25 cellular contexts compared by ENCODE assay signal in the genomic region with DNA sequence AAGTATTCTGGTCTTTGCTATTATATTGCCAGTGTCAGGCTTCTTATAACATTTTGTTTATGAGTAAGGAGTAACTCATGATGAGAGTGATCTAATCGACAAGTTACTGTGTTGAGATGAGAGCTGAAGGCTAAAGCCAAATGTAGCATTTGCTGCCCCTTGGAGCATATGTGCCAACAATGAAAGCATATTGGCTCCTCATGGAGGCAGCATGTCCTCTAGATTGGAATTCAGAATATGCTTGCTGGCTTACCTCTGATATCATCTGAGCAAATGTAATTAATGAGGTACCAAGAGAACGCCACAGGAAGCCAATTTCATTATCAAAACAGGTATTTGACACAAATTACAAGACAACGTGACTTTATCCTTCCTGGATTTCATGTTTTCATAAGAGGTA.
"Had no signal": no experiment of that assay in that cellular context is flagged by ENCODE, and none has a peak within 500 bp of the region (broad histone marks: within the 10 kb centered on the region; RNA-seq: fewer than 3 reads in every experiment).

No MANE protein-coding gene starts in this region.

- H2AFZ ChIP-seq: neural progenitor cell, parathyroid adenoma had no signal

- H3K9ac ChIP-seq: neural progenitor cell, parathyroid adenoma had no signal

- H3K27ac ChIP-seq: esophagus muscularis mucosa, foreskin keratinocyte, gastroesophageal sphincter, heart right ventricle, left lung, neural progenitor cell, parathyroid adenoma, right lobe of liver, thoracic aorta, tibial nerve, upper lobe of left lung had no signal

- H3K27ac Mint-ChIP-seq: dendritic cell treated with granulocyte-macrophage colony-stimulating factor and Interleukin-4, amounts not matched to agents 40 ng/mL and 50 ng/mL, for 4 days; naive thymus-derived CD4-positive, alpha-beta T cell; nephron; neural progenitor cell; progenitor cell of endocrine pancreas; stimulated activated naive B cell treated with anti-CD40 and anti-IgM and Interleukin-4, amounts not matched to agents 10 μg/mL and 1 μg/mL and 100 μg/mL, for 72 hours; stimulated activated naive CD8-positive, alpha-beta T cell treated with anti-CD3 and anti-CD28 coated beads, Interleukin-15, Interleukin-2, amounts not matched to agents 100 ng/mL and 50 ng/mL, for 24 hours had no signal

- H3K4me1 Mint-ChIP-seq: nephron; stimulated activated naive B cell treated with anti-CD40 and anti-IgM and Interleukin-4, amounts not matched to agents 10 μg/mL and 1 μg/mL and 100 μg/mL, for 72 hours had no signal

- H3K27me3 Mint-ChIP-seq: dendritic cell treated with granulocyte-macrophage colony-stimulating factor and Interleukin-4, amounts not matched to agents 40 ng/mL and 50 ng/mL, for 4 days; naive thymus-derived CD4-positive, alpha-beta T cell; progenitor cell of endocrine pancreas; stimulated activated naive B cell treated with anti-CD40 and anti-IgM and Interleukin-4, amounts not matched to agents 10 μg/mL and 1 μg/mL and 100 μg/mL, for 72 hours; stimulated activated naive CD8-positive, alpha-beta T cell treated with anti-CD3 and anti-CD28 coated beads, Interleukin-15, Interleukin-2, amounts not matched to agents 100 ng/mL and 50 ng/mL, for 24 hours had no signal

- H3K4me2 ChIP-seq: neural progenitor cell had no signal

- ATAC-seq: foreskin keratinocyte; gastroesophageal sphincter; heart right ventricle; left cardiac atrium; left lung; naive thymus-derived CD4-positive, alpha-beta T cell; right lobe of liver; stimulated activated naive B cell treated with anti-CD40 and anti-IgM and Interleukin-4, amounts not matched to agents 10 μg/mL and 1 μg/mL and 100 μg/mL, for 72 hours had no signal

- H3K4me1 ChIP-seq: esophagus muscularis mucosa, foreskin keratinocyte, gastroesophageal sphincter, left lung, parathyroid adenoma, right lobe of liver, tibial nerve had no signal

- H3K27me3 ChIP-seq: esophagus muscularis mucosa, foreskin keratinocyte, gastroesophageal sphincter, heart right ventricle, left lung, neural progenitor cell, right lobe of liver, tibial nerve, upper lobe of left lung had no signal

- H3K4me3 Mint-ChIP-seq: dendritic cell treated with granulocyte-macrophage colony-stimulating factor and Interleukin-4, amounts not matched to agents 40 ng/mL and 50 ng/mL, for 4 days; naive thymus-derived CD4-positive, alpha-beta T cell; nephron; neural progenitor cell; stimulated activated naive B cell treated with anti-CD40 and anti-IgM and Interleukin-4, amounts not matched to agents 10 μg/mL and 1 μg/mL and 100 μg/mL, for 72 hours; stimulated activated naive CD8-positive, alpha-beta T cell treated with anti-CD3 and anti-CD28 coated beads, Interleukin-15, Interleukin-2, amounts not matched to agents 100 ng/mL and 50 ng/mL, for 24 hours had no signal

- DNase-seq: effector memory CD4-positive, alpha-beta T cell; foreskin keratinocyte; heart right ventricle; hippocampal formation; left cardiac atrium; left lung; mesenchymal stem cell; midbrain; naive thymus-derived CD4-positive, alpha-beta T cell; right lobe of liver; small intestine; stimulated activated CD4-positive, alpha-beta T cell treated with anti-CD3 and anti-CD28 coated beads, Interleukin-15, amount 100 ng/mL, for 24 hours; stimulated activated CD4-positive, alpha-beta T cell treated with anti-CD3 and anti-CD28 coated beads, Interleukin-2, amount 100 ng/mL, for 48 hours; stimulated activated naive B cell treated with anti-CD40 and anti-IgM and Interleukin-4, amounts not matched to agents 10 μg/mL and 1 μg/mL and 100 μg/mL, for 72 hours; upper lobe of left lung had no signal

- H3K9me3 ChIP-seq: esophagus muscularis mucosa, gastroesophageal sphincter, heart right ventricle, left lung, right lobe of liver, thoracic aorta, tibial nerve, upper lobe of left lung had no signal

- H3K79me2 ChIP-seq: parathyroid adenoma had no signal

- H3K36me3 Mint-ChIP-seq: naive thymus-derived CD4-positive, alpha-beta T cell; neural progenitor cell; stimulated activated naive B cell treated with anti-CD40 and anti-IgM and Interleukin-4, amounts not matched to agents 10 μg/mL and 1 μg/mL and 100 μg/mL, for 72 hours had no signal

- H3K9me3 Mint-ChIP-seq: dendritic cell treated with granulocyte-macrophage colony-stimulating factor and Interleukin-4, amounts not matched to agents 40 ng/mL and 50 ng/mL, for 4 days; nephron; neural progenitor cell; stimulated activated naive B cell treated with anti-CD40 and anti-IgM and Interleukin-4, amounts not matched to agents 10 μg/mL and 1 μg/mL and 100 μg/mL, for 72 hours; stimulated activated naive CD8-positive, alpha-beta T cell treated with anti-CD3 and anti-CD28 coated beads, Interleukin-15, Interleukin-2, amounts not matched to agents 100 ng/mL and 50 ng/mL, for 24 hours had no signal
